Comparison of ENCODE assay signal across 9 cellular contexts in the genomic region with DNA sequence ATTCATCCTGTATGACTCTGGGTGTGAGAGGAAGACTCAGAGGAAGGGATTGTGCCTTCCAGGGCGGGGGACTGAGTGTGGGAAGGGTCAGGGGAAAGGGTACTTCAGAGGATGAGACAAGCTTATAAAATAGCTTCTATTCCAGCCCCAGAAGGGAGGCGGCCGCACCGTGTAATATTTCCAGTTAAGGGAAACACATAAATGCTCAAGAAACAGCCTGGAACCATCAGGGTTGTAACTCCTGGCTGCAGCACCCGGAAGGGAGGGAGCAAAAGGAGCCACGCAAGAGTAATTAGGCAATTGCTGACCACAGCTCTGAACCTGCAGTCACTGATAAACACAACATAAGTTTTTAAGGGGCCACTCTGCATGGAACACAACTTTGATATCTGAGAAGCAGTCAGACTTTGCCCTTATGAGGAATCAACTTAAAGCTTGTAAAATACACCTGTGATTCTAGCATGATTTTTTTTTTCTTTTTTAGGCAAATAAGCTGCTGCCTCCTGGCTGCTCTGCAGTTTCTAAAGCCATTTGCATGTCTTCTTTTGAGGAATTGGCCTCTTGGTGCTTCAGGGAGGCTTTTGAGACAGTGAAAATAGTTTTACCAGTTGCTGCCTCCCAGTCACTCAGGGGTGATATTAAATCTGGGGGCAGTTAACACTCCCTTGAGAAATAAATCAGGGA.
DNase-seq lines count a peak whose midpoint lies in the region; ATAC-seq, FAIRE-seq and TF ChIP-seq lines count a peak whose summit lies in the region.
"Had no signal": no experiment of that assay in that cellular context is flagged by ENCODE, and none has a peak within 500 bp of the region (broad histone marks: within the 10 kb centered on the region; RNA-seq: fewer than 3 reads in every experiment).

No MANE protein-coding gene starts in this region.

- peaks cover 3 to 10% of the 10 kb centered on the region in 2 donors for H3K4me1 ChIP-seq in small intestine (ENCODE audit: control insufficient read depth in 2 of 2, insufficient read depth in 1 of 2, low read depth in 1 of 2, low read length in 1 of 2)

- TF ChIP-seq CTCF in foreskin fibroblast (IDR thresholded peaks at IDR 0.05; ENCODE audit: low read depth, low read length): no peak

- 5 to 17% (median 11%) methylated on average over 6 of the region's 6 CpGs for WGBS in small intestine, 3 donors

- no peak overlapping the region for H3K4me3 ChIP-seq in foreskin fibroblast (ENCODE audit: low read depth in 1 of 2, low read length in 2 of 2)
- no peak overlapping the region for H3K4me3 ChIP-seq in small intestine (ENCODE audit: low read depth in 1 of 2, low read length in 2 of 2)

- peak overlapping the region in 1 of 2 donors; percentile 85 for H3K27ac ChIP-seq in small intestine (ENCODE audit: low read depth in 1 of 2, low read length in 1 of 2)

- no peaks in the 10 kb centered on the region for H3K27me3 ChIP-seq in small intestine (ENCODE audit: control insufficient read depth in 2 of 2, insufficient read depth in 2 of 2, low read length in 2 of 2)

- DNase-seq in NOMO-1 treated with dmso at 0.1 percent for 144 hours (lab: John Stamatoyannopoulos, UW; ENCODE audit: unreplicated experiment) (peak; percentile 84), foreskin fibroblast (peak; percentile 43 to 70), small intestine (peak; percentile 82), NCI-H345 treated with DMSO at 0.1 percent for 48 hours (lab: John Stamatoyannopoulos, UW; ENCODE audit: unreplicated experiment) (no peak), GM19240 (ENCODE audit: insufficient read length, low spot score) (no peak), SW 1271 (lab: John Stamatoyannopoulos, UW) (no peak)
- DNase-seq in central memory CD4-positive, alpha-beta T cell: no peak
- DNase-seq: activated CD4-positive, alpha-beta memory T cell treated with anti-CD3 and anti-CD28 coated beads, Interleukin-2, amount 10 ng/mL, durations not matched to agents 7 days and 5 days had no signal

- FAIRE-seq in small intestine (lab: Jason Lieb, UNC): no peak

- H3K9me3 ChIP-seq in small intestine (ENCODE audit: control insufficient read depth, low read depth): no peaks in the 10 kb centered on the region

- peak; percentile 49 for ATAC-seq in GM21423 (IDR thresholded peaks at IDR 0.05; ENCODE audit: unreplicated experiment)

- H3K36me3 ChIP-seq in small intestine (ENCODE audit: control insufficient read depth in 2 of 2, insufficient read depth in 2 of 2, low read length in 2 of 2): no peaks in the 10 kb centered on the region

Comparison
In these comparisons a context has a peak if more than half of its experiments do, and no peak if none do; other contexts are left out.
1. DNase-seq: peak in NOMO-1 treated with dmso at 0.1 percent for 144 hours (single experiment), foreskin fibroblast (2 of 2) and small intestine (single experiment); none in NCI-H345 treated with DMSO at 0.1 percent for 48 hours (single experiment), GM19240 (single experiment), central memory CD4-positive, alpha-beta T cell (single experiment) and SW 1271 (0 of 2).